In the genomic region with DNA sequence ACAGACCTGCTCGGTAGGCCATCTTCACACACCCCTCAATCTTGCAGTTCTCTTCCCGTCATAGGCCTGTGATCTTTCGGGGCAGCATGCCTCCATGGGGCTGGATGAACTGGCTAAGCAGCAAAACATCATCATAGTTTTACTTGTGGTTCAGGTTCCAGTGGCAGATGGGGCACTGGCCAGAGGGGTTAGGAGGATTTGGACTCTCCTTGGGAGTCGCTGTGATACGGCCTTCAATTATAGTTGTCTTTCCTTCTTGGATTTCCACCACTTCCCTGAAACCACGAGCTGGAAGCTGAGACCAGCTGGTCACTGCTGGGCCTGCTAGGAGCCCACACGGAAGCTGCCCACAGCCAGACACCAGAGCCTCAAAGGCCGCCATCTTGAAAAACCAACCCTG, we compare ENCODE assay signal across 31 cellular contexts. TPM values are rescaled to one million over a fixed set of nuclear protein-coding genes. Genes with fewer than 3 reads are reported as not detected.
"Had no signal": no experiment of that assay in that cellular context is flagged by ENCODE, and none has a peak within 500 bp of the region (broad histone marks: within the 10 kb centered on the region; RNA-seq: fewer than 3 reads in every experiment).

No MANE protein-coding gene starts in this region.

- H3K27me3 ChIP-seq: esophagus squamous epithelium, heart right ventricle, neutrophil, pancreas, right atrium auricular region, tibial nerve, upper lobe of left lung had no signal

- ATAC-seq: left colon; left ventricle myocardium superior; lower lobe of right lung; natural killer cell treated with Interleukin-12 subunit alpha and Interleukin-12 subunit beta and Interleukin-15 and Interleukin-18, amount 100 ng/mL, for 72 hours; pancreas; sciatic nerve; stimulated activated naive B cell treated with anti-CD40 and anti-IgM and Interleukin-4, amounts not matched to agents 10 μg/mL and 1 μg/mL and 100 μg/mL, for 72 hours had no signal

- H3K4me3 Mint-ChIP-seq: naive B cell; natural killer cell treated with Interleukin-12 subunit alpha and Interleukin-12 subunit beta and Interleukin-15 and Interleukin-18, amount 100 ng/mL, for 72 hours; neural crest cell; stimulated activated naive B cell treated with anti-CD40 and anti-IgM and Interleukin-4, amounts not matched to agents 10 μg/mL and 1 μg/mL and 100 μg/mL, for 72 hours; stimulated activated naive CD8-positive, alpha-beta T cell treated with anti-CD3 and anti-CD28 coated beads, Interleukin-15, Interleukin-2, amounts not matched to agents 100 ng/mL and 50 ng/mL, for 24 hours had no signal

- H3K36me3 ChIP-seq: pancreas, right atrium auricular region had no signal

- H3K27me3 Mint-ChIP-seq: naive B cell; natural killer cell treated with Interleukin-12 subunit alpha and Interleukin-12 subunit beta and Interleukin-15 and Interleukin-18, amount 100 ng/mL, for 72 hours; stimulated activated naive B cell treated with anti-CD40 and anti-IgM and Interleukin-4, amounts not matched to agents 10 μg/mL and 1 μg/mL and 100 μg/mL, for 72 hours; stimulated activated naive CD8-positive, alpha-beta T cell treated with anti-CD3 and anti-CD28 coated beads, Interleukin-15, Interleukin-2, amounts not matched to agents 100 ng/mL and 50 ng/mL, for 24 hours had no signal

- H3K27ac Mint-ChIP-seq: natural killer cell treated with Interleukin-12 subunit alpha and Interleukin-12 subunit beta and Interleukin-15 and Interleukin-18, amount 100 ng/mL, for 72 hours; stimulated activated naive B cell treated with anti-CD40 and anti-IgM and Interleukin-4, amounts not matched to agents 10 μg/mL and 1 μg/mL and 100 μg/mL, for 72 hours; stimulated activated naive CD8-positive, alpha-beta T cell treated with anti-CD3 and anti-CD28 coated beads, Interleukin-15, Interleukin-2, amounts not matched to agents 100 ng/mL and 50 ng/mL, for 24 hours had no signal

- H3K27ac ChIP-seq: coronary artery, esophagus squamous epithelium, heart right ventricle, lower lobe of right lung, neutrophil, pancreas, right atrium auricular region, thoracic aorta, tibial nerve, upper lobe of left lung had no signal

- H3K4me1 ChIP-seq: esophagus squamous epithelium, heart right ventricle, lower lobe of right lung, pancreas, right atrium auricular region, tibial nerve, upper lobe of left lung had no signal

- DNase-seq: dermis blood vessel endothelial cell; effector memory CD4-positive, alpha-beta T cell; esophagus squamous epithelium; foreskin melanocyte; glutamatergic neuron; heart right ventricle; hippocampal formation; islet precursor cell; kidney glomerular epithelial cell; left colon; left ventricle myocardium superior; lower lobe of right lung; naive B cell; pancreas; stimulated activated CD4-positive, alpha-beta T cell treated with anti-CD3 and anti-CD28 coated beads, Interleukin-4, amount 100 ng/mL, for 4 hours; stimulated activated naive B cell treated with anti-CD40 and anti-IgM and Interleukin-4, amounts not matched to agents 10 μg/mL and 1 μg/mL and 100 μg/mL, for 72 hours; upper lobe of left lung had no signal

- H3K4me3 ChIP-seq: coronary artery, esophagus squamous epithelium, heart right ventricle, lower lobe of right lung, pancreas, right atrium auricular region, thoracic aorta, tibial nerve, upper lobe of left lung had no signal

- H3K9me3 ChIP-seq: esophagus squamous epithelium, lower lobe of right lung, neutrophil, pancreas, right atrium auricular region, thoracic aorta, upper lobe of left lung had no signal

- H3K4me1 Mint-ChIP-seq: neural crest cell had no signal

- H3K9me3 Mint-ChIP-seq: natural killer cell treated with Interleukin-12 subunit alpha and Interleukin-12 subunit beta and Interleukin-15 and Interleukin-18, amount 100 ng/mL, for 72 hours had no signal

RNA-seq across cellular contexts. Expression of gene CAMP, which starts 33.3 kb away (rescaled TPM):
- total RNA-seq: dermis blood vessel endothelial cell; endothelial cell of umbilical vein; epithelial cell of proximal tubule; left ventricle myocardium superior; mononuclear cell; natural killer cell treated with Interleukin-12 subunit alpha and Interleukin-12 subunit beta and Interleukin-15 and Interleukin-18, amount 100 ng/mL, for 72 hours; neural crest cell; pancreas; posterior vena cava; skeletal muscle tissue; thoracic aorta had no signal
- polyA plus RNA-seq: endothelial cell of umbilical vein, pancreas had no signal
